25 cellular contexts compared by ENCODE assay signal in genomic region chr6:128425855-128426254, GRCh38.
"Had no signal": no experiment of that assay in that cellular context is flagged by ENCODE, and none has a peak within 500 bp of the region (broad histone marks: within the 10 kb centered on the region; RNA-seq: fewer than 3 reads in every experiment).

No MANE protein-coding gene starts in this region.

- H3K9me3 Mint-ChIP-seq: activated CD4-positive, alpha-beta memory T cell treated with anti-CD3 and anti-CD28 coated beads for 36 hours; activated CD4-positive, alpha-beta T cell treated with anti-CD3 and anti-CD28 coated beads, Interleukin-2, amount 10 ng/mL, durations not matched to agents 7 days and 5 days; activated naive CD8-positive, alpha-beta T cell treated with anti-CD3 and anti-CD28 coated beads, Interleukin-2, amount 10 ng/mL, durations not matched to agents 7 days and 5 days; activated T-helper 17 cell treated with anti-CD3 and anti-CD28 coated beads, Interleukin-2, amount 50 U/mL, for 72 hours had no signal

- DNase-seq: activated CD4-positive, alpha-beta memory T cell treated with anti-CD3 and anti-CD28 coated beads for 36 hours; activated CD4-positive, alpha-beta T cell treated with anti-CD3 and anti-CD28 coated beads, Interleukin-2, amount 10 ng/mL, durations not matched to agents 7 days and 5 days; activated CD4-positive, CD25-positive, alpha-beta regulatory T cell; activated CD8-positive, alpha-beta memory T cell treated with anti-CD3 and anti-CD28 coated beads for 24 hours; activated gamma-delta T cell; activated naive CD4-positive, alpha-beta T cell treated with anti-CD3 and anti-CD28 coated beads, Interleukin-2, amount 50 U/mL, for 16 hours; activated naive CD8-positive, alpha-beta T cell treated with anti-CD3 and anti-CD28 coated beads, Interleukin-2, amount 10 ng/mL, durations not matched to agents 7 days and 5 days; activated T-cell treated with anti-CD3 and anti-CD28 coated beads for 4 hours; activated T-cell treated with anti-CD3 and anti-CD28 coated beads, Interleukin-2, amount 50 U/mL, for 48 hours; adrenal gland; anterior cingulate cortex; central memory CD4-positive, alpha-beta T cell; Kasumi-1; KBM-7; NCI-H1048; NCI-H146; NCI-H187 treated with DMSO at 0.1 percent for 48 hours; NCI-H2171; NCI-H226; NCI-H526; NCI-H774; SJCRH30; SK-N-SH; T-helper 1 cell had no signal

- H3K27ac Mint-ChIP-seq: activated CD4-positive, alpha-beta memory T cell treated with anti-CD3 and anti-CD28 coated beads for 36 hours; activated CD4-positive, alpha-beta T cell treated with anti-CD3 and anti-CD28 coated beads, Interleukin-2, amount 10 ng/mL, durations not matched to agents 7 days and 5 days; activated naive CD8-positive, alpha-beta T cell treated with anti-CD3 and anti-CD28 coated beads, Interleukin-2, amount 10 ng/mL, durations not matched to agents 7 days and 5 days; activated T-helper 17 cell treated with anti-CD3 and anti-CD28 coated beads, Interleukin-2, amount 50 U/mL, for 72 hours had no signal

- H3K4me3 Mint-ChIP-seq: activated CD4-positive, alpha-beta memory T cell treated with anti-CD3 and anti-CD28 coated beads for 36 hours; activated CD4-positive, alpha-beta T cell treated with anti-CD3 and anti-CD28 coated beads, Interleukin-2, amount 10 ng/mL, durations not matched to agents 7 days and 5 days; activated naive CD8-positive, alpha-beta T cell treated with anti-CD3 and anti-CD28 coated beads, Interleukin-2, amount 10 ng/mL, durations not matched to agents 7 days and 5 days; activated T-helper 17 cell treated with anti-CD3 and anti-CD28 coated beads, Interleukin-2, amount 50 U/mL, for 72 hours had no signal

- H3K4me1 Mint-ChIP-seq: activated CD4-positive, alpha-beta T cell treated with anti-CD3 and anti-CD28 coated beads, Interleukin-2, amount 10 ng/mL, durations not matched to agents 7 days and 5 days; activated naive CD8-positive, alpha-beta T cell treated with anti-CD3 and anti-CD28 coated beads, Interleukin-2, amount 10 ng/mL, durations not matched to agents 7 days and 5 days; activated T-helper 17 cell treated with anti-CD3 and anti-CD28 coated beads, Interleukin-2, amount 50 U/mL, for 72 hours had no signal

- H3K27me3 Mint-ChIP-seq: activated CD4-positive, alpha-beta memory T cell treated with anti-CD3 and anti-CD28 coated beads for 36 hours; activated CD4-positive, alpha-beta T cell treated with anti-CD3 and anti-CD28 coated beads, Interleukin-2, amount 10 ng/mL, durations not matched to agents 7 days and 5 days; activated naive CD8-positive, alpha-beta T cell treated with anti-CD3 and anti-CD28 coated beads, Interleukin-2, amount 10 ng/mL, durations not matched to agents 7 days and 5 days had no signal

- ATAC-seq: activated T-helper 17 cell treated with anti-CD3 and anti-CD28 coated beads, Interleukin-2, amount 50 U/mL, for 72 hours had no signal

- H3K36me3 Mint-ChIP-seq: activated CD4-positive, alpha-beta memory T cell treated with anti-CD3 and anti-CD28 coated beads for 36 hours; activated naive CD8-positive, alpha-beta T cell treated with anti-CD3 and anti-CD28 coated beads, Interleukin-2, amount 10 ng/mL, durations not matched to agents 7 days and 5 days had no signal
